ENCODE assay signal across 27 cellular contexts in genomic region chr22:17140826-17141771, GRCh38.
"Had no signal": no experiment of that assay in that cellular context is flagged by ENCODE, and none has a peak within 500 bp of the region (broad histone marks: within the 10 kb centered on the region; RNA-seq: fewer than 3 reads in every experiment).

No MANE protein-coding gene starts in this region.

- H3K27ac ChIP-seq: ascending aorta, esophagus muscularis mucosa, foreskin keratinocyte, neural progenitor cell, right lobe of liver, thyroid gland had no signal

- H3K27me3 ChIP-seq: ascending aorta, esophagus muscularis mucosa, foreskin keratinocyte, neural progenitor cell, right lobe of liver, thyroid gland had no signal

- ATAC-seq: activated T-cell treated with anti-CD3 and anti-CD28 coated beads, Interleukin-2, amount 50 U/mL, for 72 hours; foreskin keratinocyte; natural killer cell; stimulated activated memory B cell treated with anti-CD40 and anti-IgM and Interleukin-4, amounts not matched to agents 10 μg/mL and 1 μg/mL and 100 μg/mL, for 72 hours; stimulated activated naive CD8-positive, alpha-beta T cell treated with anti-CD3 and anti-CD28 coated beads, Interleukin-15, amount 100 ng/mL, for 72 hours had no signal

- H3K4me1 ChIP-seq: ascending aorta, foreskin keratinocyte, neural progenitor cell, right lobe of liver, thyroid gland had no signal

- H3K4me3 ChIP-seq: ascending aorta, esophagus muscularis mucosa, neural progenitor cell, right lobe of liver, thyroid gland had no signal

- H3K27me3 Mint-ChIP-seq: activated CD4-positive, alpha-beta memory T cell treated with anti-CD3 and anti-CD28 coated beads for 36 hours; activated CD4-positive, alpha-beta T cell treated with anti-CD3 and anti-CD28 coated beads, Interleukin-2, amount 10 ng/mL, durations not matched to agents 24 days and 14 days; activated naive CD8-positive, alpha-beta T cell treated with anti-CD3 and anti-CD28 coated beads, Interleukin-2, amount 10 ng/mL, durations not matched to agents 7 days and 5 days; brain; stimulated activated memory B cell treated with anti-CD40 and anti-IgM and Interleukin-4, amounts not matched to agents 10 μg/mL and 1 μg/mL and 100 μg/mL, for 72 hours; stimulated activated naive CD8-positive, alpha-beta T cell treated with anti-CD3 and anti-CD28 coated beads, Interleukin-15, amount 100 ng/mL, for 72 hours had no signal

- H3K36me3 ChIP-seq: neural progenitor cell had no signal

- H3K36me3 Mint-ChIP-seq: natural killer cell had no signal

- H3K9me3 Mint-ChIP-seq: activated CD4-positive, alpha-beta memory T cell treated with anti-CD3 and anti-CD28 coated beads for 36 hours; activated CD4-positive, alpha-beta T cell treated with anti-CD3 and anti-CD28 coated beads, Interleukin-2, amount 10 ng/mL, durations not matched to agents 24 days and 14 days; activated naive CD4-positive, alpha-beta T cell treated with anti-CD3 and anti-CD28 coated beads for 36 hours; activated naive CD8-positive, alpha-beta T cell treated with anti-CD3 and anti-CD28 coated beads, Interleukin-2, amount 10 ng/mL, durations not matched to agents 7 days and 5 days; activated T-cell treated with anti-CD3 and anti-CD28 coated beads, Interleukin-2, amount 50 U/mL, for 72 hours; brain; endodermal cell; natural killer cell; neural progenitor cell; stimulated activated memory B cell treated with anti-CD40 and anti-IgM and Interleukin-4, amounts not matched to agents 10 μg/mL and 1 μg/mL and 100 μg/mL, for 72 hours; stimulated activated naive CD8-positive, alpha-beta T cell treated with anti-CD3 and anti-CD28 coated beads, Interleukin-15, amount 100 ng/mL, for 72 hours; T-helper 1 cell treated with Interleukin-12 subunit alpha and Interleukin-12 subunit beta and Interleukin-4 antibody, amounts not matched to agents 30 μg/mL and 1 μg/mL, for 36 hours had no signal

- H3K4me3 Mint-ChIP-seq: activated CD4-positive, alpha-beta memory T cell treated with anti-CD3 and anti-CD28 coated beads for 36 hours; activated CD4-positive, alpha-beta T cell treated with anti-CD3 and anti-CD28 coated beads, Interleukin-2, amount 10 ng/mL, durations not matched to agents 24 days and 14 days; activated naive CD4-positive, alpha-beta T cell treated with anti-CD3 and anti-CD28 coated beads for 36 hours; activated naive CD8-positive, alpha-beta T cell treated with anti-CD3 and anti-CD28 coated beads, Interleukin-2, amount 10 ng/mL, durations not matched to agents 7 days and 5 days; activated T-cell treated with anti-CD3 and anti-CD28 coated beads, Interleukin-2, amount 50 U/mL, for 72 hours; brain; endodermal cell; natural killer cell; neural progenitor cell; stimulated activated memory B cell treated with anti-CD40 and anti-IgM and Interleukin-4, amounts not matched to agents 10 μg/mL and 1 μg/mL and 100 μg/mL, for 72 hours; stimulated activated naive CD8-positive, alpha-beta T cell treated with anti-CD3 and anti-CD28 coated beads, Interleukin-15, amount 100 ng/mL, for 72 hours; T-helper 1 cell treated with Interleukin-12 subunit alpha and Interleukin-12 subunit beta and Interleukin-4 antibody, amounts not matched to agents 30 μg/mL and 1 μg/mL, for 36 hours had no signal

- H3K9me3 ChIP-seq: ascending aorta, esophagus muscularis mucosa, right lobe of liver, SK-N-SH, thyroid gland had no signal

- H3K27ac Mint-ChIP-seq: activated CD4-positive, alpha-beta memory T cell treated with anti-CD3 and anti-CD28 coated beads for 36 hours; activated CD4-positive, alpha-beta T cell treated with anti-CD3 and anti-CD28 coated beads, Interleukin-2, amount 10 ng/mL, durations not matched to agents 24 days and 14 days; activated naive CD4-positive, alpha-beta T cell treated with anti-CD3 and anti-CD28 coated beads for 36 hours; activated T-cell treated with anti-CD3 and anti-CD28 coated beads, Interleukin-2, amount 50 U/mL, for 72 hours; endodermal cell; natural killer cell; neural progenitor cell; stimulated activated memory B cell treated with anti-CD40 and anti-IgM and Interleukin-4, amounts not matched to agents 10 μg/mL and 1 μg/mL and 100 μg/mL, for 72 hours; T-helper 1 cell treated with Interleukin-12 subunit alpha and Interleukin-12 subunit beta and Interleukin-4 antibody, amounts not matched to agents 30 μg/mL and 1 μg/mL, for 36 hours had no signal

- H3K4me1 Mint-ChIP-seq: activated CD4-positive, alpha-beta T cell treated with anti-CD3 and anti-CD28 coated beads, Interleukin-2, amount 10 ng/mL, durations not matched to agents 24 days and 14 days; activated naive CD8-positive, alpha-beta T cell treated with anti-CD3 and anti-CD28 coated beads, Interleukin-2, amount 10 ng/mL, durations not matched to agents 7 days and 5 days; brain; endodermal cell; natural killer cell; neural progenitor cell; stimulated activated naive CD8-positive, alpha-beta T cell treated with anti-CD3 and anti-CD28 coated beads, Interleukin-15, amount 100 ng/mL, for 72 hours had no signal

- DNase-seq: activated CD4-positive, alpha-beta memory T cell treated with anti-CD3 and anti-CD28 coated beads for 36 hours; activated CD4-positive, alpha-beta T cell treated with anti-CD3 and anti-CD28 coated beads, Interleukin-2, amount 10 ng/mL, durations not matched to agents 24 days and 14 days; activated CD4-positive, CD25-positive, alpha-beta regulatory T cell treated with anti-CD3 and anti-CD28 coated beads, Interleukin-2, amount 50 U/mL, for 72 hours; activated naive CD4-positive, alpha-beta T cell treated with anti-CD3 and anti-CD28 coated beads for 36 hours; activated naive CD8-positive, alpha-beta T cell treated with anti-CD3 and anti-CD28 coated beads, Interleukin-2, amount 10 ng/mL, durations not matched to agents 7 days and 5 days; activated T-cell treated with anti-CD3 and anti-CD28 coated beads, Interleukin-2, amount 50 U/mL, for 72 hours; caudate nucleus; endodermal cell; foreskin keratinocyte; mesenchymal stem cell; natural killer cell; right lobe of liver; SK-N-SH; small intestine; stimulated activated CD4-positive, alpha-beta T cell treated with anti-CD3 and anti-CD28 coated beads, Interleukin-1b, Interleukin-23, amount 100 ng/mL, for 48 hours; stimulated activated CD4-positive, alpha-beta T cell treated with anti-CD3 and anti-CD28 coated beads, Interleukin-4, amount 100 ng/mL, for 4 hours; stimulated activated CD8-positive, alpha-beta memory T cell treated with anti-CD3 and anti-CD28 coated beads, Interleukin-4, amount 100 ng/mL, for 48 hours; stimulated activated naive CD8-positive, alpha-beta T cell treated with anti-CD3 and anti-CD28 coated beads, Interleukin-15, amount 100 ng/mL, for 72 hours; SW 1271; T1000; thyroid gland had no signal
